ENCODE assay signal across 10 cellular contexts in the genomic region with DNA sequence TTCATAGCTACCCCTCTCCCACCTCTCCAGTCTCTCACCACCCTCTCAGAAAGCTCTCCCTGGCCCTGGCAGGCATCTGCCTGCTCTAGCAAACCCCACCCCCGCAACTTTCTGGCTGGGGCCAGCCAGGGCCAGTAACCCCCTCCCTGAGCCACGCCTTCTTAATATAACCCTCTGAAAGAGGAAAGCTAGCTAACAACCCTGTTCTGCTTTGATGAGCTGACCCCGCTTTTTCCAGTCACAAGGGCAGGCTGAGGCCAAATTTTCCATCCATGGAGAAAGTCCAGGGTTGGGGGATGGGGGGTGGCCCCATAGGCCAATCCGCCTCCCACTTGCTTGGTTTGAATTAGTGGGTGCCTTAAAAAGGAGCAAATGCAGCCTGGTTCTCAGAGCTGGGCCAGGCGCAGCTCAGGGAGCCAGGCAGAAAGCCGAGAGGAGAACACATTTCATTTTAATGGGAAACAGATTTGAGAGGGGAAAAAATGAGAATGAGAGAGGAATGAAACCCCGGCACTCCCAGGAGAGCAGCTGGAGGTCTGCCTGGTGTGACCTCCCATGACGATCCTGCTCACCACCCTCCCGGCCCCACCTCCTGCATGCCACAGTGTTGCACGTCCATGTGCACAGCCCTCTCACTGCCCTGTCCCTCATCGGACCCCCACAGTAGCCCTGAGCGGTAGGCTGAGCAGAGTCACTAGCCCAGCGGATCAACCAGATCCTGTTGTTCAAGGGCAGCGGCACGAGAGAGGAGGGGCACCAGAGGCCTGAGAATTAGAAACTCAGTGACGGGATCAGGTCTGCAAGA.
A peak's percentile ranks its signal among the peaks of the same experiment; 100 is the strongest.
DNase-seq lines count a peak whose midpoint lies in the region; ATAC-seq and TF ChIP-seq lines count a peak whose summit lies in the region.
"Had no signal": no experiment of that assay in that cellular context is flagged by ENCODE, and none has a peak within 500 bp of the region (broad histone marks: within the 10 kb centered on the region; RNA-seq: fewer than 3 reads in every experiment).

No MANE protein-coding gene starts in this region.

- H3K9me3 Mint-ChIP-seq in chondrocyte (ENCODE audit: low read depth), result no peaks in the 10 kb centered on the region

- H3K9me3 ChIP-seq in tibial nerve, result no peaks in the 10 kb centered on the region

- DNase-seq in M059J (ENCODE audit: low read depth) (peak; percentile 84), chondrocyte (ENCODE audit: low spot score) (no peak), lower leg skin (ENCODE audit: low spot score in 2 of 2) (peak; percentile 37 to 93), tibial nerve (ENCODE audit: low spot score in 2 of 2) (peak; percentile 53 to 65), cortex of kidney (lab: John Stamatoyannopoulos, UW) (no peak), NCI-H187 treated with DMSO at 0.1 percent for 48 hours (lab: John Stamatoyannopoulos, UW) (no peak)
- DNase-seq in central memory CD4-positive, alpha-beta T cell, result no peak
- DNase-seq: dermis blood vessel endothelial cell, SHP77 treated with DMSO at 0.1 percent for 48 hours had no signal

- peak overlapping the region; percentile 97 for H3K27ac Mint-ChIP-seq in chondrocyte (ENCODE audit: unreplicated experiment)

- TF ChIP-seq EP300 in tibial nerve (IDR thresholded peaks at IDR 0.05), result peak in 1 of 2 donors; percentile 78

- intact Hi-C loops in lower leg skin (cut with DNase I; ENCODE audit: low total_unique reads), result no loop called here

- peak overlapping the region; percentile 32 to 93 (median 78) for H3K27ac ChIP-seq in tibial nerve

- no peaks in the 10 kb centered on the region for H3K36me3 Mint-ChIP-seq in chondrocyte (ENCODE audit: low read depth)

- TF ChIP-seq POLR2A in lower leg skin (IDR thresholded peaks at IDR 0.05) (no peak), tibial nerve (IDR thresholded peaks at IDR 0.05) (peak in 1 of 2 donors; percentile 37)

- H3K27me3 ChIP-seq in tibial nerve, result no peaks in the 10 kb centered on the region

- H3K36me3 ChIP-seq in tibial nerve, result no peaks in the 10 kb centered on the region

- no peak overlapping the region for H3K4me3 ChIP-seq in lower leg skin (ENCODE audit: low read depth, poor library complexity, severe bottlenecking)
- no peak overlapping the region for H3K4me3 ChIP-seq in tibial nerve

- TF ChIP-seq CTCF in chondrocyte (IDR thresholded peaks at IDR 0.05) (no peak), lower leg skin (IDR thresholded peaks at IDR 0.05) (no peak), tibial nerve (IDR thresholded peaks at IDR 0.05) (no peak)

- H3K4me1 Mint-ChIP-seq in chondrocyte (ENCODE audit: low read depth), result peaks cover 57% of the 10 kb centered on the region

- peak overlapping the region; percentile 44 for H3K4me3 Mint-ChIP-seq in chondrocyte (ENCODE audit: unreplicated experiment)

- peaks cover 0 to 58% (median 19%) of the 10 kb centered on the region in 4 donors for H3K4me1 ChIP-seq in tibial nerve

- no peaks in the 10 kb centered on the region for H3K27me3 Mint-ChIP-seq in chondrocyte (ENCODE audit: low read depth)

- no peak for ATAC-seq in HG02678 (IDR thresholded peaks at IDR 0.05; ENCODE audit: unreplicated experiment)

- 46 to 55% methylated on average over 16 of the region's 16 CpGs for WGBS in lower leg skin, 2 donors
- WGBS in tibial nerve, 2 donors, result 26 to 31% methylated on average over 15 to 16 of the region's 16 CpGs

Comparison
In these comparisons a context has a peak if more than half of its experiments do, and no peak if none do; other contexts are left out.
1. DNase-seq: peak in M059J (single experiment), lower leg skin (2 of 2) and tibial nerve (2 of 2); none in chondrocyte (single experiment), central memory CD4-positive, alpha-beta T cell (single experiment), cortex of kidney (single experiment) and NCI-H187 treated with DMSO at 0.1 percent for 48 hours (single experiment).